In the genomic region with DNA sequence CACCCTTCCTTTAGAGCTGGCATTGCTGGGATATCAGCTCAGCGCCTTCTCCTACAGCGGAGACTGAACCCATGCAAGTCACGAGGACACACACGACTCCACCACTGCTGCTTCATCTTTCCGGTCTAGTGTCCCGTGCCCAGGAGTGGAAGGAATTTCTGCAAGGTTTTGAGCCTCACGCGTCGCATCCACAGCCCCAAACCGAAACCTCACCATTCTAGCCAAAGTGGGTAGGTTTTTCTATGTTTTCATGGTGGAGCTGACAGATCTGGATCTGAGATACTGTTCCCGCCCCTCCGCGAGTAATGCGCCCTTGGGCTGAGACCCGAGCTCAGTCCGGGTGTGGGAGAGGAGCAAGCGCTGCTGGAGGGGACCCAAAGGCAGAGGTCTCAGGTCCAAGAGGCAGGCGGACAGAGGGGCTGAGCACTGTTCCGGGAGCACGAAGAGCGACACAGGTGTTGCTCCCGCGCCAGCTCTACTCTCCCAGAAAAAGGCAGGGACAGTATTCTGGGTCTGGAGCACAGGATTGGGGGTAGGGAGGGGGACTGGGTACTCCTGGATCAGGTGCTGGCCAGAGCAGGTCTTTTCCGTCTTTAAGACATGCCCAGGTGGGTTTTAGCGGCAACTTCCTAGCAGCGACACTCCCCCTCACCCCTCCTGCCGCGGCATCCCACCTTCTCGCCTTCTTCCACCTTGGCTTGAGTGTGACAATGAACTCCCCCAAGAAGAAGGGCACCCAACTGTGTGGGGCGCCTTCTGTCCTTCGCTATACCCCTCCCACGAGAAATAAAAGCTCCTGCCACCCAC, we compare ENCODE assay signal across 1 cellular context.
TF ChIP-seq lines count a peak whose summit lies in the region.

No MANE protein-coding gene starts in this region.

TF ChIP-seq in A549, 52 proteins besides CTCF, POLR2A, EP300 and RAD21 (continued from another document):
- no peak for TF ChIP-seq ESRRA (IDR thresholded peaks at IDR 0.05; ENCODE audit: borderline replicate concordance, low read length)
- TF ChIP-seq HEYL (CRISPR knock-in tag; IDR thresholded peaks at IDR 0.05) = no peak
